In the genomic region with DNA sequence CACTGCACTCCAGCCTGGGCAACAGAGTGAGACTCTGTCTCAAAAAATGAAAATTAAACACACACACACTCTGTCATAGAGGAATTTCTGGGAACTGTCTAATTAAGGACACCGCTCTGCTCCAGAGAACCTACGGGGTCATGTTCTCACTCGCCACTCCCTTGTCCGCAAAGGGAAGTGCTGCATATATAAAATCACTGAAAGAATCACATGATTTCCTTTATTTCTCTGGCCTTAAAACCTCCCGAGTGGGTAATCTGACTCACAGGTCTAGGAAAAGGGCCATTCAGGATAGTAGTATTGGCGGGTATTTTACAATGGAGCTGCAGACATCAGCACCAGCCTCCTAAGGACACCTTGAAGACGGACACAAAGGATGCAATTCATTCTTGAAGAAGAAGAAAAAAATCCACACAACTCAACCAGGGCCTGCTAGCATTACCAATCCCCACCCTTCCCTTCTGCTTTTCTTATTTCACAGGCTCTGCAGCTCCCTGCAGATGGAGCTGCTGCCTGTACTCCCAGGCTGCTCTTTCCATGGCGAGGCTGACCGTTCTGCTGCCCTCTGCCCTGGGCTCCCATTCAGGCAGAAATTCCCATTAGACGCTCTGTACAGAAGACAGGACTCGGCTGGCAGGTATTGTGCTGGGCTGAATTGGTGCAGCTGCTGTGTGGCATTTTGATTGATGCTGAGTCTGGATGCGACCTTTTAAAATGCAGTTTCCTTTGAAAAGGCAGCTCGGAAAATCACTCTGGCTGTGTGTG, we compare ENCODE assay signal across 1 cellular context.
TF ChIP-seq lines count a peak whose summit lies in the region.

No MANE protein-coding gene starts in this region.

TF ChIP-seq in HCT116, 20 proteins besides CTCF, POLR2A, EP300 and RAD21 (continued from another document):
- TF ChIP-seq, protein P1, sequence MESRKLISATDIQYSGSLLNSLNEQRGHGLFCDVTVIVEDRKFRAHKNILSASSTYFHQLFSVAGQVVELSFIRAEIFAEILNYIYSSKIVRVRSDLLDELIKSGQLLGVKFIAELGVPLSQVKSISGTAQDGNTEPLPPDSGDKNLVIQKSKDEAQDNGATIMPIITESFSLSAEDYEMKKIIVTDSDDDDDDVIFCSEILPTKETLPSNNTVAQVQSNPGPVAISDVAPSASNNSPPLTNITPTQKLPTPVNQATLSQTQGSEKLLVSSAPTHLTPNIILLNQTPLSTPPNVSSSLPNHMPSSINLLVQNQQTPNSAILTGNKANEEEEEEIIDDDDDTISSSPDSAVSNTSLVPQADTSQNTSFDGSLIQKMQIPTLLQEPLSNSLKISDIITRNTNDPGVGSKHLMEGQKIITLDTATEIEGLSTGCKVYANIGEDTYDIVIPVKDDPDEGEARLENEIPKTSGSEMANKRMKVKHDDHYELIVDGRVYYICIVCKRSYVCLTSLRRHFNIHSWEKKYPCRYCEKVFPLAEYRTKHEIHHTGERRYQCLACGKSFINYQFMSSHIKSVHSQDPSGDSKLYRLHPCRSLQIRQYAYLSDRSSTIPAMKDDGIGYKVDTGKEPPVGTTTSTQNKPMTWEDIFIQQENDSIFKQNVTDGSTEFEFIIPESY (IDR thresholded peaks at IDR 0.05; ENCODE audit: extremely low read depth, insufficient replicate concordance, low read length) = no peak
- TF ChIP-seq, protein P2, sequence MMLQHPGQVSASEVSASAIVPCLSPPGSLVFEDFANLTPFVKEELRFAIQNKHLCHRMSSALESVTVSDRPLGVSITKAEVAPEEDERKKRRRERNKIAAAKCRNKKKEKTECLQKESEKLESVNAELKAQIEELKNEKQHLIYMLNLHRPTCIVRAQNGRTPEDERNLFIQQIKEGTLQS (IDR thresholded peaks at IDR 0.05) = no peak
- no peak for TF ChIP-seq JUND (IDR thresholded peaks at IDR 0.05)
